In genomic region chr2:230644356-230644755, GRCh38 we compare ENCODE assay signal across 8 cellular contexts.
DNase-seq lines count a peak whose midpoint lies in the region; ATAC-seq, FAIRE-seq and TF ChIP-seq lines count a peak whose summit lies in the region.
"Not testable (repeated sequence)": the region's sequence is repeated elsewhere in the genome, so short reads cannot be mapped to it uniquely, and the experiment has no call there.

No MANE protein-coding gene starts in this region.

- H3K27ac ChIP-seq in CD8-positive, alpha-beta memory T cell (ENCODE audit: low read depth, low read length); HepG2 (ENCODE audit: extremely low read length, insufficient read depth, low read length): not testable (repeated sequence)
- H3K27ac ChIP-seq in OCI-LY1 (ENCODE audit: low read depth, low read length, poor library complexity, severe bottlenecking), result peak overlapping the region; percentile 47

- H3K27ac Mint-ChIP-seq in CD8-positive, alpha-beta memory T cell, result peak overlapping the region; percentile 80 to 97 (median 90)
- peak overlapping the region; percentile 90 for H3K27ac Mint-ChIP-seq in activated CD4-positive, alpha-beta memory T cell treated with anti-CD3 and anti-CD28 coated beads, Interleukin-2, amount 10 ng/mL, durations not matched to agents 7 days and 5 days
- peak overlapping the region; percentile 99 for H3K27ac Mint-ChIP-seq in activated naive CD8-positive, alpha-beta T cell
- H3K27ac Mint-ChIP-seq in stimulated activated naive CD8-positive, alpha-beta T cell treated with anti-CD3 and anti-CD28 coated beads, Interleukin-15, Interleukin-2, amounts not matched to agents 100 ng/mL and 50 ng/mL, for 24 hours, result peak overlapping the region; percentile 98

- CTCF ChIA-PET in CD8-positive, alpha-beta memory T cell (lab: Charles Lee), result interaction anchor here (0.9 to 2.3 kb wide), 6 partner anchors 14 to 154 kb away, joined by 3 to 9 read pairs (median 4); no protein-coding TSS in a partner anchor
- CTCF ChIA-PET in activated CD4-positive, alpha-beta memory T cell treated with anti-CD3 and anti-CD28 coated beads, Interleukin-2, amount 10 ng/mL, durations not matched to agents 7 days and 5 days (lab: Charles Lee), result interaction anchor here (0.5 to 3.3 kb wide), 12 partner anchors 13 to 484 kb away, joined by 3 to 15 read pairs (median 4); no protein-coding TSS in a partner anchor
- CTCF ChIA-PET in HepG2 (lab: Yijun Ruan, JAX; ENCODE audit: low intra/inter-chr PET ratio, low total read pairs), result not testable (repeated sequence)

- BruUV-seq in HepG2 (replicated peaks; lab: Mats Ljungman, UMichigan), result not testable (repeated sequence)

- H3K9me3 Mint-ChIP-seq in CD8-positive, alpha-beta memory T cell; activated CD4-positive, alpha-beta memory T cell treated with anti-CD3 and anti-CD28 coated beads, Interleukin-2, amount 10 ng/mL, durations not matched to agents 7 days and 5 days; activated naive CD8-positive, alpha-beta T cell (ENCODE audit: low read depth); stimulated activated naive CD8-positive, alpha-beta T cell treated with anti-CD3 and anti-CD28 coated beads, Interleukin-15, Interleukin-2, amounts not matched to agents 100 ng/mL and 50 ng/mL, for 24 hours: not testable (repeated sequence)

- H3K27me3 ChIP-seq in CD8-positive, alpha-beta memory T cell (ENCODE audit: insufficient read depth, low read length, poor library complexity, severe bottlenecking); OCI-LY1 (ENCODE audit: insufficient read depth, low read length); HepG2 (ENCODE audit: control insufficient read depth in 1 of 2, insufficient read depth in 2 of 2, low read length in 2 of 2): not testable (repeated sequence)

- H3K4me1 ChIP-seq in CD8-positive, alpha-beta memory T cell (ENCODE audit: insufficient read depth, low read length), result peaks cover 24% of the 10 kb centered on the region
- peaks cover 34% of the 10 kb centered on the region for H3K4me1 ChIP-seq in OCI-LY1 (ENCODE audit: insufficient read depth, low read length, severe bottlenecking)
- peaks cover 15% of the 10 kb centered on the region for H3K4me1 ChIP-seq in HepG2 (ENCODE audit: insufficient read depth, low read length)

- peak overlapping the region in 4 of 7 donors; percentile 49 to 71 (median 66) for H3K4me3 Mint-ChIP-seq in CD8-positive, alpha-beta memory T cell
- not testable (repeated sequence) for H3K4me3 Mint-ChIP-seq in activated CD4-positive, alpha-beta memory T cell treated with anti-CD3 and anti-CD28 coated beads, Interleukin-2, amount 10 ng/mL, durations not matched to agents 7 days and 5 days
- H3K4me3 Mint-ChIP-seq in activated naive CD8-positive, alpha-beta T cell, result peak overlapping the region; percentile 67
- peak overlapping the region; percentile 64 for H3K4me3 Mint-ChIP-seq in stimulated activated naive CD8-positive, alpha-beta T cell treated with anti-CD3 and anti-CD28 coated beads, Interleukin-15, Interleukin-2, amounts not matched to agents 100 ng/mL and 50 ng/mL, for 24 hours

- not testable (repeated sequence) for TF ChIP-seq CTCF in OCI-LY1 (IDR thresholded peaks at IDR 0.05; ENCODE audit: low read length); HepG2 (CRISPR knock-in tag; IDR thresholded peaks at IDR 0.05)

- not testable (repeated sequence) for H3K27me3 Mint-ChIP-seq in CD8-positive, alpha-beta memory T cell; activated CD4-positive, alpha-beta memory T cell treated with anti-CD3 and anti-CD28 coated beads, Interleukin-2, amount 10 ng/mL, durations not matched to agents 7 days and 5 days; activated naive CD8-positive, alpha-beta T cell; stimulated activated naive CD8-positive, alpha-beta T cell treated with anti-CD3 and anti-CD28 coated beads, Interleukin-15, Interleukin-2, amounts not matched to agents 100 ng/mL and 50 ng/mL, for 24 hours

- H3K9me3 ChIP-seq in CD8-positive, alpha-beta memory T cell (ENCODE audit: low read length); OCI-LY1 (ENCODE audit: low read length); HepG2 (ENCODE audit: low read length): not testable (repeated sequence)

- not testable (repeated sequence) for FAIRE-seq in HepG2 (lab: Jason Lieb, UNC)

- not testable (repeated sequence) for DNase-seq in CD8-positive, alpha-beta memory T cell; activated CD4-positive, alpha-beta memory T cell treated with anti-CD3 and anti-CD28 coated beads, Interleukin-2, amount 10 ng/mL, durations not matched to agents 7 days and 5 days; HepG2 (ENCODE audit: low spot score)

- not testable (repeated sequence) for H3K9ac ChIP-seq in OCI-LY1 (ENCODE audit: low read length); HepG2 (ENCODE audit: insufficient read depth, low read depth, low read length)

- not testable (repeated sequence) for H3K36me3 ChIP-seq in CD8-positive, alpha-beta memory T cell (ENCODE audit: insufficient read depth, low read length); OCI-LY1 (ENCODE audit: insufficient read depth, low read length); HepG2 (replicated peaks in 1 of 2; ENCODE audit: control insufficient read depth in 1 of 2, insufficient read depth in 2 of 2, low read length in 2 of 2)

- in situ Hi-C loops in HepG2 (cut with HindIII; ENCODE audit: extremely low pct_ligation_motif_present, low pct_unique_long_range_greater_than_20kb), result not testable (repeated sequence)

- H3K4me2 ChIP-seq in OCI-LY1 (ENCODE audit: low read length), result not testable (repeated sequence)
- H3K4me2 ChIP-seq in HepG2 (ENCODE audit: low read depth, low read length), result peak overlapping the region; percentile 50; the same call in 1 of the 2 replicates

- ATAC-seq in GM19455 (IDR thresholded peaks at IDR 0.05; ENCODE audit: unreplicated experiment) (peak; percentile 11), HG03354 (IDR thresholded peaks at IDR 0.05; ENCODE audit: poor library complexity, severe bottlenecking, unreplicated experiment) (peak; percentile 17), HepG2 (peak; percentile 17; the same call in 1 of the 3 replicates)

- not testable (repeated sequence) for H4K20me1 ChIP-seq in OCI-LY1 (ENCODE audit: insufficient read depth, low read length); HepG2 (ENCODE audit: insufficient read depth, low read length)

- H3K9me2 ChIP-seq in OCI-LY1 (ENCODE audit: low read depth, low read length), result not testable (repeated sequence)

- peaks cover 18 to 29% (median 24%) of the 10 kb centered on the region in 3 donors for H3K4me1 Mint-ChIP-seq in CD8-positive, alpha-beta memory T cell
- H3K4me1 Mint-ChIP-seq in activated CD4-positive, alpha-beta memory T cell treated with anti-CD3 and anti-CD28 coated beads, Interleukin-2, amount 10 ng/mL, durations not matched to agents 7 days and 5 days, result peaks cover 38% of the 10 kb centered on the region
- peaks cover 36% of the 10 kb centered on the region for H3K4me1 Mint-ChIP-seq in activated naive CD8-positive, alpha-beta T cell (ENCODE audit: low read depth)
- peaks cover 30% of the 10 kb centered on the region for H3K4me1 Mint-ChIP-seq in stimulated activated naive CD8-positive, alpha-beta T cell treated with anti-CD3 and anti-CD28 coated beads, Interleukin-15, Interleukin-2, amounts not matched to agents 100 ng/mL and 50 ng/mL, for 24 hours (ENCODE audit: low read depth)

- not testable (repeated sequence) for TF ChIP-seq RAD21 in HepG2 (CRISPR knock-in tag; IDR thresholded peaks at IDR 0.05)

- not testable (repeated sequence) for H3K4me3 ChIP-seq in CD8-positive, alpha-beta memory T cell (ENCODE audit: low read length); OCI-LY1 (ENCODE audit: low read depth, low read length, poor library complexity, severe bottlenecking); HepG2 (replicated peaks in 1 of 3; ENCODE audit: insufficient read depth in 1 of 3, low read depth in 2 of 3, low read length in 3 of 3)

- WGBS in HepG2 (ENCODE audit: low lambda C conversion rate), result 52% methylated on average over 5 of the region's 5 CpGs

- POLR2A ChIA-PET in CD8-positive, alpha-beta memory T cell (lab: Charles Lee), result interaction anchor here (0.7 to 1.6 kb wide), 3 partner anchors 16 to 144 kb away, joined by 3 to 5 read pairs (median 5); no protein-coding TSS in a partner anchor
- POLR2A ChIA-PET in activated CD4-positive, alpha-beta memory T cell treated with anti-CD3 and anti-CD28 coated beads, Interleukin-2, amount 10 ng/mL, durations not matched to agents 7 days and 5 days (lab: Charles Lee), result interaction anchor here (0.6 to 5.3 kb wide), 18 partner anchors 9 to 340 kb away, joined by 3 to 111 read pairs (median 4); partner anchors contain the start of genes CAB39 and SP100
- POLR2A ChIA-PET in HepG2 (lab: Yijun Ruan, JAX), result not testable (repeated sequence)

- H3K79me2 ChIP-seq in OCI-LY1 (ENCODE audit: insufficient read depth, low read length); HepG2 (ENCODE audit: insufficient read depth, low read length): not testable (repeated sequence)

- not testable (repeated sequence) for TF ChIP-seq EP300 in HepG2 (IDR thresholded peaks at IDR 0.05; ENCODE audit: low read depth in 2 of 2, low read length in 2 of 2); HepG2 (CRISPR knock-in tag; IDR thresholded peaks at IDR 0.05; ENCODE audit: borderline replicate concordance)

- TF ChIP-seq POLR2A in HepG2 (IDR thresholded peaks at IDR 0.05; ENCODE audit: insufficient read depth in 1 of 2, low read depth in 2 of 2, low read length in 2 of 2), result not testable (repeated sequence)

- H3K36me3 Mint-ChIP-seq in CD8-positive, alpha-beta memory T cell; activated naive CD8-positive, alpha-beta T cell; stimulated activated naive CD8-positive, alpha-beta T cell treated with anti-CD3 and anti-CD28 coated beads, Interleukin-15, Interleukin-2, amounts not matched to agents 100 ng/mL and 50 ng/mL, for 24 hours (ENCODE audit: low read depth): not testable (repeated sequence)
- peaks cover 17% of the 10 kb centered on the region for H3K36me3 Mint-ChIP-seq in activated CD4-positive, alpha-beta memory T cell treated with anti-CD3 and anti-CD28 coated beads, Interleukin-2, amount 10 ng/mL, durations not matched to agents 7 days and 5 days (ENCODE audit: low read depth)

- H2AFZ ChIP-seq in OCI-LY1 (ENCODE audit: low read length), result peak overlapping the region; percentile 89
- H2AFZ ChIP-seq in HepG2 (ENCODE audit: low read length), result not testable (repeated sequence)

- not testable (repeated sequence) for H3F3A ChIP-seq in OCI-LY1 (ENCODE audit: insufficient read depth, low read length)

- intact Hi-C loops in HepG2 (cut with micrococcal nuclease; ENCODE audit: unreplicated experiment), result not testable (repeated sequence)
